Comparison of ENCODE assay signal across 27 cellular contexts in genomic region chr4:31275906-31276305, GRCh38.
"Had no signal": no experiment of that assay in that cellular context is flagged by ENCODE, and none has a peak within 500 bp of the region (broad histone marks: within the 10 kb centered on the region; RNA-seq: fewer than 3 reads in every experiment).

No MANE protein-coding gene starts in this region.

- H3K4me1 ChIP-seq: adrenal gland, gastroesophageal sphincter had no signal

- H3K27me3 ChIP-seq: adrenal gland, cardiac muscle cell, gastroesophageal sphincter, hepatocyte, ovary had no signal

- H3K9me3 ChIP-seq: adrenal gland, gastroesophageal sphincter, ovary, thoracic aorta had no signal

- DNase-seq: activated CD4-positive, alpha-beta T cell treated with anti-CD3 and anti-CD28 coated beads for 48 hours; activated CD4-positive, alpha-beta T cell treated with anti-CD3 and anti-CD28 coated beads, Interleukin-2, amount 50 U/mL, for 48 hours; activated CD8-positive, alpha-beta memory T cell treated with anti-CD3 and anti-CD28 coated beads for 24 hours; activated effector memory CD4-positive, alpha-beta T cell treated with Interleukin-2 at 50 U/mL for 16 hours; activated naive CD4-positive, alpha-beta T cell treated with anti-CD3 and anti-CD28 coated beads for 36 hours; activated naive CD8-positive, alpha-beta T cell treated with anti-CD3 and anti-CD28 coated beads for 36 hours; adrenal gland; aorta; cortex of kidney; effector memory CD8-positive, alpha-beta T cell; kidney; left colon; mammary epithelial cell; naive thymus-derived CD4-positive, alpha-beta T cell; ovary; stimulated activated CD4-positive, alpha-beta T cell treated with anti-CD3 and anti-CD28 coated beads, Interleukin-4, amount 100 ng/mL, for 24 hours; T-helper 9 cell; trophoblast cell had no signal

- ATAC-seq: activated CD4-positive, CD25-positive, alpha-beta regulatory T cell treated with anti-CD3 and anti-CD28 coated beads, Interleukin-2, amount 50 U/mL, for 24 hours; effector memory CD8-positive, alpha-beta T cell; gastroesophageal sphincter; left colon; naive thymus-derived CD4-positive, alpha-beta T cell; sciatic nerve; stimulated activated effector memory CD8-positive, alpha-beta T cell treated with anti-CD3 and anti-CD28 coated beads, Interleukin-12 subunit alpha, Interleukin-12 subunit beta, amount 100 ng/mL, for 72 hours had no signal

- H3K36me3 ChIP-seq: adrenal gland, cardiac muscle cell, gastroesophageal sphincter, ovary, thoracic aorta had no signal

- H3K4me3 ChIP-seq: adrenal gland, cardiac muscle cell, gastroesophageal sphincter, hepatocyte, ovary, skin epidermis, thoracic aorta had no signal

- H3K27ac ChIP-seq: adrenal gland, cardiac muscle cell, gastroesophageal sphincter, hepatocyte, ovary, skin epidermis, thoracic aorta, VCaP had no signal
